ENCODE assay signal across 22 cellular contexts in genomic region chr5:81286059-81286617, GRCh38. TPM values are rescaled to one million over a fixed set of nuclear protein-coding genes. Genes with fewer than 3 reads are reported as not detected.
DNase-seq lines count a peak whose midpoint lies in the region; ATAC-seq, FAIRE-seq and TF ChIP-seq lines count a peak whose summit lies in the region.
"Had no signal": no experiment of that assay in that cellular context is flagged by ENCODE, and none has a peak within 500 bp of the region (broad histone marks: within the 10 kb centered on the region; RNA-seq: fewer than 3 reads in every experiment).

No MANE protein-coding gene starts in this region.

- no peaks in the 10 kb centered on the region; the same call in 1 of the 3 replicates for H3K9me3 ChIP-seq in GM12878 (replicated peaks; ENCODE audit: control insufficient read depth, insufficient read depth, low read length)

- H3K4me1 ChIP-seq in GM23338 (ENCODE audit: insufficient read depth) (no peaks in the 10 kb centered on the region), GM12878 (ENCODE audit: control insufficient read depth, insufficient read depth, low read length) (peaks cover 12% of the 10 kb centered on the region)

- RAD21 ChIA-PET in GM12878 (lab: Charles Lee; ENCODE audit: unreplicated experiment): no interaction called here

- H3K4me3 ChIP-seq in GM23338 (no peak overlapping the region), GM12878 (no peak overlapping the region)

- ATAC-seq in GM23338: no peak; the same call in 2 of the 3 replicates
- ATAC-seq in GM12878: peak; percentile 31; the same call in 2 of the 3 replicates
- ATAC-seq in left lobe of liver: peak; percentile 45
- ATAC-seq in HG02870 (IDR thresholded peaks at IDR 0.05; ENCODE audit: unreplicated experiment): no peak
- ATAC-seq in esophagus mucosa: no peak
- no peak for ATAC-seq in stimulated activated naive B cell treated with anti-CD40 and anti-IgM and Interleukin-4, amounts not matched to agents 10 μg/mL and 1 μg/mL and 100 μg/mL, for 72 hours (replicated peaks)
- ATAC-seq in HG02884 (IDR thresholded peaks at IDR 0.05; ENCODE audit: unreplicated experiment): no peak
- ATAC-seq: SK-N-SH treated with all-trans-retinoic acid at 6 μM for 48 hours had no signal

- BruUV-seq in GM12878 (replicated peaks; lab: Mats Ljungman, UMichigan): no TSS peak

- TF ChIP-seq RAD21 in GM12878 (IDR thresholded peaks at IDR 0.05; ENCODE audit: insufficient read depth, low read depth, low read length): no peak

- no peaks in the 10 kb centered on the region for H3K27me3 ChIP-seq in GM23338 (ENCODE audit: insufficient read depth)
- no peaks in the 10 kb centered on the region for H3K27me3 ChIP-seq in GM12878 (replicated peaks in 1 of 2; ENCODE audit: control insufficient read depth in 2 of 2, insufficient read depth in 2 of 2, low read length in 1 of 2)

- H3K36me3 ChIP-seq in GM23338 (ENCODE audit: insufficient read depth) (no peaks in the 10 kb centered on the region), GM12878 (ENCODE audit: control insufficient read depth in 2 of 2, insufficient read depth in 2 of 2, low read length in 1 of 2) (no peaks in the 10 kb centered on the region)

- peaks cover 31% of the 10 kb centered on the region for H3K36me3 Mint-ChIP-seq in GM23338 (ENCODE audit: low read depth)
- H3K36me3 Mint-ChIP-seq in stimulated activated naive B cell treated with anti-CD40 and anti-IgM and Interleukin-4, amounts not matched to agents 10 μg/mL and 1 μg/mL and 100 μg/mL, for 72 hours: peaks cover 16 to 39% of the 10 kb centered on the region in 2 donors

- TF ChIP-seq POLR2A in GM12878 (IDR thresholded peaks at IDR 0.05; ENCODE audit: low read depth, low read length): no peak

- DNase-seq in Caki2 (ENCODE audit: low read depth) (peak; percentile 68), GM23338 (ENCODE audit: low spot score) (peak; percentile 17), GM12878 (ENCODE audit: low read depth, low spot score) (no peak), left lobe of liver (ENCODE audit: low spot score) (no peak)
- no peak for DNase-seq in stimulated activated naive B cell treated with anti-CD40 and anti-IgM and Interleukin-4, amounts not matched to agents 10 μg/mL and 1 μg/mL and 100 μg/mL, for 72 hours
- DNase-seq: Calu3, DMS79 treated with DMSO at 0.1 percent for 48 hours, KG1, NCI-H1436, NCI-H2081, NCI-H510A treated with DMSO at 0.1 percent for 48 hours, Right ventricle myocardium superior, T-helper 1 cell had no signal

- no peaks in the 10 kb centered on the region for H3F3A ChIP-seq in GM23338 (replicated peaks; ENCODE audit: low read depth)

- H3K27ac Mint-ChIP-seq in GM23338: no peak overlapping the region
- no peak overlapping the region for H3K27ac Mint-ChIP-seq in stimulated activated naive B cell treated with anti-CD40 and anti-IgM and Interleukin-4, amounts not matched to agents 10 μg/mL and 1 μg/mL and 100 μg/mL, for 72 hours

- H3K4me2 ChIP-seq in GM23338 (no peak overlapping the region), GM12878 (ENCODE audit: control insufficient read depth, insufficient read depth) (no peak overlapping the region)

- no peak overlapping the region for H3K27ac ChIP-seq in GM23338 (ENCODE audit: low read depth)
- no peak overlapping the region for H3K27ac ChIP-seq in GM12878 (ENCODE audit: control insufficient read depth, insufficient read depth)

- intact Hi-C loops in GM12878 (cut with micrococcal nuclease; ENCODE audit: unreplicated experiment): loop anchor here (5.0 kb wide), 1 partner anchor 74 kb away; no protein-coding TSS in a partner anchor

- CTCF ChIA-PET in GM12878 (lab: Yijun Ruan, JAX): interaction anchor here (0.7 to 3.9 kb wide), 5 partner anchors 12 to 91 kb away, joined by 3 to 23 read pairs (median 3); no protein-coding TSS in a partner anchor

- peaks cover 18% of the 10 kb centered on the region for H3K9me3 Mint-ChIP-seq in GM23338
- H3K9me3 Mint-ChIP-seq in stimulated activated naive B cell treated with anti-CD40 and anti-IgM and Interleukin-4, amounts not matched to agents 10 μg/mL and 1 μg/mL and 100 μg/mL, for 72 hours: peaks cover 7 to 9% of the 10 kb centered on the region in 2 donors

- in situ Hi-C loops in Caki2 (cut with HindIII; ENCODE audit: low pct_unique_long_range_greater_than_20kb, low sequenced_read_pairs) (no loop called here), GM12878 (cut with MboI) (no loop called here)

- H2AFZ ChIP-seq in GM23338 (no peak overlapping the region), GM12878 (ENCODE audit: control insufficient read depth, low read depth, low read length) (no peak overlapping the region)

- H3K79me2 ChIP-seq in GM23338 (replicated peaks; ENCODE audit: insufficient read depth): peaks cover 86% of the 10 kb centered on the region
- no peaks in the 10 kb centered on the region for H3K79me2 ChIP-seq in GM12878 (ENCODE audit: control insufficient read depth, insufficient read depth, low read length)

- H3K4me1 Mint-ChIP-seq in GM23338: no peaks in the 10 kb centered on the region
- peaks cover 6 to 20% of the 10 kb centered on the region in 2 donors for H3K4me1 Mint-ChIP-seq in stimulated activated naive B cell treated with anti-CD40 and anti-IgM and Interleukin-4, amounts not matched to agents 10 μg/mL and 1 μg/mL and 100 μg/mL, for 72 hours

- SMC1A ChIA-PET in GM12878 (lab: Charles Lee; ENCODE audit: uncharacterized antibody, unreplicated experiment): interaction anchor here (0.7 to 4.7 kb wide), 4 partner anchors 9 to 132 kb away, joined by 3 to 22 read pairs (median 3); no protein-coding TSS in a partner anchor

- H3K9ac ChIP-seq in GM12878 (ENCODE audit: control insufficient read depth, insufficient read depth, low read length): no peak overlapping the region

- H4K20me1 ChIP-seq in GM23338 (replicated peaks; ENCODE audit: insufficient read depth): peaks cover 4% of the 10 kb centered on the region
- no peaks in the 10 kb centered on the region for H4K20me1 ChIP-seq in GM12878 (ENCODE audit: control insufficient read depth, insufficient read depth)

- H3K4me3 Mint-ChIP-seq in GM23338: no peak overlapping the region
- no peak overlapping the region for H3K4me3 Mint-ChIP-seq in stimulated activated naive B cell treated with anti-CD40 and anti-IgM and Interleukin-4, amounts not matched to agents 10 μg/mL and 1 μg/mL and 100 μg/mL, for 72 hours

- TF ChIP-seq EP300 in GM12878 (IDR thresholded peaks at IDR 0.05; ENCODE audit: borderline replicate concordance in 1 of 2, control insufficient read depth in 1 of 2, low read depth in 2 of 2, low read length in 2 of 2): no peak

- POLR2A ChIA-PET in GM12878 (lab: Charles Lee): no interaction called here

- TF ChIP-seq CTCF in GM23338 (conservative IDR thresholded peaks at IDR 0.05; ENCODE audit: low read depth in 2 of 2) (0 out of 4 replicates have a peak, but pooled peaks of 1 of the 2 experiments have one; percentile 6), GM12878 (IDR thresholded peaks at IDR 0.05 in 2 of 3, conservative IDR thresholded peaks at IDR 0.05 in 1 of 3; ENCODE audit: control insufficient read depth in 2 of 3, extremely low read depth in 1 of 3, insufficient read depth in 1 of 3, low read depth in 3 of 3, low read length in 3 of 3) (no peak)

- H3K27me3 Mint-ChIP-seq in GM23338 (ENCODE audit: insufficient read depth, low read depth, poor library complexity): no peaks in the 10 kb centered on the region
- no peaks in the 10 kb centered on the region for H3K27me3 Mint-ChIP-seq in stimulated activated naive B cell treated with anti-CD40 and anti-IgM and Interleukin-4, amounts not matched to agents 10 μg/mL and 1 μg/mL and 100 μg/mL, for 72 hours

- H3K9me2 ChIP-seq in GM23338 (ENCODE audit: insufficient read depth): no peaks in the 10 kb centered on the region

- FAIRE-seq in GM12878 (lab: Jason Lieb, UNC): no peak
- FAIRE-seq: G401.6, GM12891, H1, RCC 7860 had no signal

- WGBS in GM12878 (ENCODE audit: insufficient coverage, insufficient replicate concordance, low lambda C conversion rate, missing lambda C conversion rate): 80% methylated on average over 2 of the region's 3 CpGs

RNA-seq across cellular contexts. Expression of gene ZCCHC9, which starts 15.2 kb away (rescaled TPM):
- 28.5 and 36.5 TPM in 2 replicates for total RNA-seq in Caki2 (2014; rRNA removed; shearing (Covaris generic); ENCODE audit: low replicate concordance)
- 30.4 and 31.1 TPM in 2 replicates for total RNA-seq in GM23338 (2014; rRNA removed; shearing (Covaris generic))
- polyA plus RNA-seq in GM23338 (2016; fragmentation: Nextera tagmentation; extraction: Ambion mirVana): 45.5 and 48.7 TPM in 2 replicates
- total RNA-seq in GM12878 (2013; cell fraction: nucleolus; rRNA removed): 23.7 and 25.2 TPM in 2 replicates
- total RNA-seq in GM12878 (2014; rRNA removed): 22.0 and 29.3 TPM in 2 replicates
- 43.2 and 45.6 TPM in 2 replicates for total RNA-seq in GM12878 (2014; rRNA removed; fragmentation: Illumina TruSeq; extraction: Trizol)
- 26.7 and 27.4 TPM in 2 replicates for total RNA-seq in GM12878 (2021)
- 16.1 TPM for polyA plus RNA-seq in GM12878 (2011; ENCODE audit: low read depth)
- polyA plus RNA-seq in GM12878 (2011; rRNA removed): 35.1 and 56.1 TPM in 2 replicates
- 10.8 and 11.6 TPM in 2 replicates for polyA plus RNA-seq in GM12878 (2011; cell fraction: cytosol; rRNA removed)
- polyA plus RNA-seq in GM12878 (2011; cell fraction: nucleus; rRNA removed): 13.8 and 15.1 TPM in 2 replicates
- polyA plus RNA-seq in GM12878 (2012): 26.7 and 28.1 TPM in 2 replicates
- polyA plus RNA-seq in GM12878 (2014; fragmentation: Illumina TruSeq; extraction: Trizol): 50.8 and 67.3 TPM in 2 replicates
- polyA plus RNA-seq in GM12878 (2014; fragmentation: Nextera tagmentation; extraction: Ambion mirVana): 10 to 100 TPM; 47.5 to 57.7 TPM
- polyA plus RNA-seq in GM12878 (2014; rRNA removed): 24.3 and 34.0 TPM in 2 replicates
- polyA plus RNA-seq in GM12878 (2016; fragmentation: Nextera tagmentation; extraction: Ambion mirVana): 10 to 100 TPM; 27.2 to 27.7 TPM
- polyA minus RNA-seq in GM12878 (2011; rRNA and poly(A)+ RNA removed): 8.0 and 8.2 TPM in 2 replicates
- 4.9 and 7.2 TPM in 2 replicates for polyA minus RNA-seq in GM12878 (2011; cell fraction: cytosol; rRNA and poly(A)+ RNA removed)
- polyA minus RNA-seq in GM12878 (2011; cell fraction: nucleus; rRNA and poly(A)+ RNA removed): 7.3 and 12.2 TPM in 2 replicates
- total RNA-seq in left lobe of liver: 12.2 TPM
- total RNA-seq in esophagus mucosa: 17.1 TPM

RNA-seq across cellular contexts. Expression of gene CKMT2, which starts 53.0 kb away (rescaled TPM):
- not detected in 2 replicates for total RNA-seq in Caki2 (2014; rRNA removed; shearing (Covaris generic); ENCODE audit: low replicate concordance)
- 3.4 and 8.2 TPM in 2 replicates for total RNA-seq in GM23338 (2014; rRNA removed; shearing (Covaris generic))
- polyA plus RNA-seq in GM23338 (2016; fragmentation: Nextera tagmentation; extraction: Ambion mirVana) (2.1 and 2.9 TPM in 2 replicates), GM12878 (2011; rRNA removed) (not detected in 2 replicates), GM12878 (2014; fragmentation: Illumina TruSeq; extraction: Trizol) (not detected in 2 replicates), GM12878 (2014; fragmentation: Nextera tagmentation; extraction: Ambion mirVana) (not detected), GM12878 (2014; rRNA removed) (not detected in 2 replicates), GM12878 (2016; fragmentation: Nextera tagmentation; extraction: Ambion mirVana) (1 to 10 TPM in 1 of 2 experiments, under 1 TPM in 1; 0.70 to 1.2 TPM)
- total RNA-seq in GM12878 (2013; cell fraction: nucleolus; rRNA removed): not detected in 2 replicates
- total RNA-seq in GM12878 (2014; rRNA removed) (not detected in 2 replicates), GM12878 (2014; rRNA removed; fragmentation: Illumina TruSeq; extraction: Trizol) (not detected in 2 replicates), GM12878 (2021) (not detected in 2 replicates), left lobe of liver (0.78 TPM), esophagus mucosa (0.96 TPM)
- polyA plus RNA-seq in GM12878 (2011; ENCODE audit: low read depth): not detected
- polyA plus RNA-seq in GM12878 (2011; cell fraction: cytosol; rRNA removed): not detected in 2 replicates
- polyA plus RNA-seq in GM12878 (2011; cell fraction: nucleus; rRNA removed): not detected in 2 replicates
- polyA plus RNA-seq in GM12878 (2012): not detected in 2 replicates
- polyA minus RNA-seq in GM12878 (2011; rRNA and poly(A)+ RNA removed): not detected in 2 replicates
- polyA minus RNA-seq in GM12878 (2011; cell fraction: cytosol; rRNA and poly(A)+ RNA removed): not detected in 2 replicates
- not detected in 2 replicates for polyA minus RNA-seq in GM12878 (2011; cell fraction: nucleus; rRNA and poly(A)+ RNA removed)
- total RNA-seq: Calu3, M059J had no signal

Comparison
In these comparisons a context has a peak if more than half of its experiments do, and no peak if none do; other contexts are left out.
1. DNase-seq: peak in Caki2 (single experiment) and GM23338 (single experiment); none in GM12878 (single experiment), left lobe of liver (single experiment) and stimulated activated naive B cell treated with anti-CD40 and anti-IgM and Interleukin-4, amounts not matched to agents 10 μg/mL and 1 μg/mL and 100 μg/mL, for 72 hours (single experiment).
2. ATAC-seq: peak in GM12878 (single experiment) and left lobe of liver (single experiment); none in GM23338 (single experiment), HG02870 (single experiment), esophagus mucosa (single experiment), stimulated activated naive B cell treated with anti-CD40 and anti-IgM and Interleukin-4, amounts not matched to agents 10 μg/mL and 1 μg/mL and 100 μg/mL, for 72 hours (0 of 2) and HG02884 (single experiment).